ENCODE assay signal across 1 cellular context in the genomic region with DNA sequence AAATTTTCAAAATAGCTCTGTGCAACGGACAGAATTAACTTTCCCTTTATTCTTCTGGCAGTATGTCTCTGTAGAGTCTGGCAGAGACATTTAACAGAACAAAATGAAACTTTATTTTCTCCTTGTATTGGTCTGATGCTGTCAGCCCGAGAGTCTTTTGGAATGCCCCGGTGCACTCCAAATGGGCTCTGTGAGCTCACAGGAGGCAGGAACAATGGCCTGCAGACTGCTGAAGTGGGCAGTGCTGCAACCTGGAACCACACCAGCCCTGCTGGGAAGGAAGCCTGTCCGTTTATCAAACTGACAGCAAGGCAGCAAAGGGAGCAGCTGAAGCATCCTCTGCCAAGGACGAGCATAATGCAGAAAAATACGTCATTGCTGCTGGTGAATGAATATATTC.
TF ChIP-seq lines count a peak whose summit lies in the region.

No MANE protein-coding gene starts in this region.

TF ChIP-seq in IMR-90, 13 proteins besides CTCF, POLR2A, EP300 and RAD21 (continued from another document):
- no peak for TF ChIP-seq ELK1 (IDR thresholded peaks at IDR 0.05; ENCODE audit: borderline replicate concordance, low read depth, low read length)
- TF ChIP-seq RFX5 (IDR thresholded peaks at IDR 0.05; ENCODE audit: low read depth, low read length), result no peak
- no peak for TF ChIP-seq MXI1 (IDR thresholded peaks at IDR 0.05; ENCODE audit: borderline replicate concordance, low read depth, low read length)
- no peak for TF ChIP-seq CHD1 (IDR thresholded peaks at IDR 0.05; ENCODE audit: low read depth, low read length)
- no peak for TF ChIP-seq MAFK (IDR thresholded peaks at IDR 0.05; ENCODE audit: low read depth, low read length)
- no peak for TF ChIP-seq NFE2L2 (IDR thresholded peaks at IDR 0.05; ENCODE audit: low read depth, low read length)
- no peak for TF ChIP-seq FOS (IDR thresholded peaks at IDR 0.05; ENCODE audit: low read depth, low read length)
- TF ChIP-seq SMC3 (IDR thresholded peaks at IDR 0.05; ENCODE audit: low read depth, low read length), result no peak
- TF ChIP-seq, protein P1, sequence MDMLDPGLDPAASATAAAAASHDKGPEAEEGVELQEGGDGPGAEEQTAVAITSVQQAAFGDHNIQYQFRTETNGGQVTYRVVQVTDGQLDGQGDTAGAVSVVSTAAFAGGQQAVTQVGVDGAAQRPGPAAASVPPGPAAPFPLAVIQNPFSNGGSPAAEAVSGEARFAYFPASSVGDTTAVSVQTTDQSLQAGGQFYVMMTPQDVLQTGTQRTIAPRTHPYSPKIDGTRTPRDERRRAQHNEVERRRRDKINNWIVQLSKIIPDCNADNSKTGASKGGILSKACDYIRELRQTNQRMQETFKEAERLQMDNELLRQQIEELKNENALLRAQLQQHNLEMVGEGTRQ (IDR thresholded peaks at IDR 0.05; ENCODE audit: low read depth, low read length), result no peak
- no peak for TF ChIP-seq BHLHE40 (IDR thresholded peaks at IDR 0.05; ENCODE audit: low read depth, low read length)
